ENCODE assay signal across 21 cellular contexts in the genomic region with DNA sequence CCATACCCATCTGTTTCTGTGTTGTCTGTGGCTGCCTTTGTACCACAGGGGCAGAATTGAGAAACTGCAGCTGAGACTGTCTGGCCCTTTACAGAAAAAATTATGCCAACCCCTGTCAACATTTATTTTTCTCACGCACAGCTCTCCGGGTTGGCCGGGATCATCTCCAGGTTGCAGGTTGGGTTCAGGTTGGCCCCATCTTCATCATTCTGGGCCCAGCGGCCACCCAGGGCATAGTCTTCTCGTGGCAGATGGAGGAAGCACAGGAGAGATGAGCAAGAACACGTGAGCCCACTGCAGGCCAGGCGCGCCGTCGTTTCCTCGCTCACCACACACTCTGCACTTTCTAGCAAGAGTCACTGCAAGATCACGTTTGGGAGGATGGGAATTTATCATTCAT.
"Had no signal": no experiment of that assay in that cellular context is flagged by ENCODE, and none has a peak within 500 bp of the region (broad histone marks: within the 10 kb centered on the region; RNA-seq: fewer than 3 reads in every experiment).

No MANE protein-coding gene starts in this region.

- H3K9ac ChIP-seq: KMS-11, SK-N-SH had no signal

- H3K27ac ChIP-seq: HL-60, KMS-11 had no signal

- H3K9me3 ChIP-seq: SK-N-SH had no signal

- H3K27ac Mint-ChIP-seq: IgD-negative memory B cell had no signal

- H3K9me3 Mint-ChIP-seq: IgD-negative memory B cell had no signal

- H3K4me3 ChIP-seq: K562 had no signal

- DNase-seq: Kasumi-1, MM.1S, NCI-H1092 treated with DMSO at 0.1 percent for 48 hours, NCI-H1417, NCI-H1436 treated with DMSO at 0.1 percent for 48 hours, NCI-H1694, NCI-H187 treated with DMSO at 0.1 percent for 48 hours, NCI-H2029 treated with DMSO at 0.1 percent for 48 hours, NCI-H2107, NCI-H2227 treated with DMSO at 0.1 percent for 48 hours, NCI-H524, NCI-H526 treated with DMSO at 0.1 percent for 48 hours, NCI-H774, RPMI8226, SHP77, SK-N-SH, SW 1271 had no signal

- ATAC-seq: K562 had no signal

- H3K4me3 Mint-ChIP-seq: IgD-negative memory B cell had no signal

- H3K4me2 ChIP-seq: KMS-11, SK-N-SH had no signal
